ENCODE assay signal across 18 cellular contexts in the genomic region with DNA sequence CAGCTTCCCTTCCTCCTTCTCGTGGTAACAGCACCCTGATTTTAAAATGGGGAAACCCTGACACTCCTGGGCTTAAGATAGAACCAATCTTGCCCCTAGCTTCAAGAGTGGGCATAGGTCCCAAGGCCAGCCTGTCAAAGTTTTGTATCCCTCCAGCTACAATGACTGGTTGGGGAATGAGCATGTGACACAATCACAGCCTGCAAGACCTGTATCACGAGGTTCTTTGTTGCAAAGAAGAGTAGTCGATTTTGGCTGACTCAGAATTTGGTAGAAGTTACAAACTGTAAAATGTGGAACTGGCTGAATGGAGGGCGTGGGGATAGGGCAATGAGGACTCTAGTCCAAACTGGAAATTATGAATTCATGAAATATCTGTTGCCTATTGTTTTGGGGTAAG. TPM values are rescaled to one million over a fixed set of nuclear protein-coding genes. Genes with fewer than 3 reads are reported as not detected.
DNase-seq lines count a peak whose midpoint lies in the region; ATAC-seq and TF ChIP-seq lines count a peak whose summit lies in the region.
"Had no signal": no experiment of that assay in that cellular context is flagged by ENCODE, and none has a peak within 500 bp of the region (broad histone marks: within the 10 kb centered on the region; RNA-seq: fewer than 3 reads in every experiment).

No MANE protein-coding gene starts in this region.

- H3K4me3 ChIP-seq in PC-9 (no peak overlapping the region), esophagus squamous epithelium (no peak overlapping the region)
- H3K4me3 ChIP-seq: lung, MG63, psoas muscle, smooth muscle cell had no signal

- TF ChIP-seq CTCF in PC-9 (conservative IDR thresholded peaks at IDR 0.05) (no peak), esophagus squamous epithelium (IDR thresholded peaks at IDR 0.05) (peak in 1 of 6 experiments; percentile 14), nephron progenitor cell (IDR thresholded peaks at IDR 0.05) (no peak), mesothelial cell of epicardium (IDR thresholded peaks at IDR 0.05; ENCODE audit: unreplicated experiment) (no peak)

- H3K36me3 Mint-ChIP-seq in nephron progenitor cell (ENCODE audit: low read depth) (no peaks in the 10 kb centered on the region), mesothelial cell of epicardium (peaks cover 4% of the 10 kb centered on the region)
- H3K36me3 Mint-ChIP-seq: natural killer cell had no signal

- DNase-seq in HPDE6-E6E7 (ENCODE audit: extremely low spot score) = peak; percentile 13
- peak in 1 of 2 experiments; percentile 65 for DNase-seq in PC-9
- no peak for DNase-seq in esophagus squamous epithelium (lab: John Stamatoyannopoulos, UW)
- peak; percentile 41 for DNase-seq in pons (ENCODE audit: low spot score)
- DNase-seq in nephron progenitor cell = no peak
- no peak for DNase-seq in mesothelial cell of epicardium (ENCODE audit: low spot score in 2 of 2, unreplicated experiment in 2 of 2)
- no peak for DNase-seq in stimulated activated CD4-positive, alpha-beta T cell treated with anti-CD3 and anti-CD28 coated beads, Interleukin-1b, Interleukin-23, amount 100 ng/mL, for 48 hours
- DNase-seq: activated CD4-positive, CD25-positive, alpha-beta regulatory T cell treated with anti-CD3 and anti-CD28 coated beads, Interleukin-2, amount 50 U/mL, for 72 hours; BE2C; glutamatergic neuron; MG63; natural killer cell; NCI-H1694; psoas muscle had no signal

- BruUV-seq in PC-9 (replicated peaks; lab: Mats Ljungman, UMichigan) = no TSS peak

- H3K79me2 ChIP-seq in PC-9 (ENCODE audit: low read depth) = no peaks in the 10 kb centered on the region

- peak overlapping the region; percentile 9; the same call in 1 of the 2 replicates for H3K4me2 ChIP-seq in PC-9
- H3K4me2 ChIP-seq: smooth muscle cell had no signal

- H3K27me3 ChIP-seq in PC-9 (ENCODE audit: insufficient read depth, low read depth) (no peaks in the 10 kb centered on the region), esophagus squamous epithelium (no peaks in the 10 kb centered on the region)
- H3K27me3 ChIP-seq: BE2C, MG63 had no signal

- CTCF ChIA-PET in PC-9 (lab: Charles Lee) = interaction anchor here (0.6 kb wide), 2 partner anchors 23 to 90 kb away, joined by 3 to 7 read pairs; no protein-coding TSS in a partner anchor

- POLR2A ChIA-PET in PC-9 (lab: Charles Lee; ENCODE audit: unreplicated experiment) = no interaction called here

- H3K9me3 Mint-ChIP-seq in nephron progenitor cell = no peaks in the 10 kb centered on the region
- no peaks in the 10 kb centered on the region for H3K9me3 Mint-ChIP-seq in mesothelial cell of epicardium
- H3K9me3 Mint-ChIP-seq: activated T-helper 17 cell treated with anti-CD3 and anti-CD28 coated beads, Interleukin-2, amount 50 U/mL, for 72 hours; natural killer cell had no signal

- no peak overlapping the region for H3K27ac Mint-ChIP-seq in nephron progenitor cell
- H3K27ac Mint-ChIP-seq in mesothelial cell of epicardium = no peak overlapping the region
- H3K27ac Mint-ChIP-seq: activated T-helper 17 cell treated with anti-CD3 and anti-CD28 coated beads, Interleukin-2, amount 50 U/mL, for 72 hours; natural killer cell had no signal

- peaks cover 8% of the 10 kb centered on the region for H3K4me1 ChIP-seq in PC-9 (replicated peaks; ENCODE audit: insufficient read depth)
- H3K4me1 ChIP-seq in esophagus squamous epithelium = peaks cover 4 to 23% (median 5%) of the 10 kb centered on the region in 3 donors
- H3K4me1 ChIP-seq: BE2C, psoas muscle had no signal

- H3K9me3 ChIP-seq in PC-9 (ENCODE audit: insufficient read depth, low read depth) = no peaks in the 10 kb centered on the region
- H3K9me3 ChIP-seq in esophagus squamous epithelium = no peaks in the 10 kb centered on the region
- H3K9me3 ChIP-seq: BE2C, MG63, psoas muscle had no signal

- H3K4me1 Mint-ChIP-seq in nephron progenitor cell (peaks cover 23% of the 10 kb centered on the region), mesothelial cell of epicardium (no peaks in the 10 kb centered on the region)
- H3K4me1 Mint-ChIP-seq: activated T-helper 17 cell treated with anti-CD3 and anti-CD28 coated beads, Interleukin-2, amount 50 U/mL, for 72 hours; natural killer cell had no signal

- no peaks in the 10 kb centered on the region for H3K27me3 Mint-ChIP-seq in nephron progenitor cell (ENCODE audit: low read depth, poor library complexity)
- H3K27me3 Mint-ChIP-seq in mesothelial cell of epicardium (ENCODE audit: low read depth) = no peaks in the 10 kb centered on the region
- H3K27me3 Mint-ChIP-seq: activated T-helper 17 cell treated with anti-CD3 and anti-CD28 coated beads, Interleukin-2, amount 50 U/mL, for 72 hours had no signal

- WGBS in esophagus squamous epithelium, 2 donors = 38 to 52% methylated on average over 4 of the region's 4 CpGs

- H3K9me2 ChIP-seq in PC-9 (ENCODE audit: insufficient read depth) = 0 out of 2 replicates have a peak, but pooled peaks cover 3% of the 10 kb centered on the region

- no peak for TF ChIP-seq POLR2A in esophagus squamous epithelium (IDR thresholded peaks at IDR 0.05)

- no peaks in the 10 kb centered on the region for H4K20me1 ChIP-seq in PC-9 (ENCODE audit: insufficient read depth)

- 0 out of 2 replicates have a peak overlapping the region, but pooled peaks have one; percentile 28 for H2AFZ ChIP-seq in PC-9

- H3K27ac ChIP-seq in PC-9 (no peak overlapping the region), esophagus squamous epithelium (peak overlapping the region in 3 of 4 donors; percentile 8 to 46 (median 38))
- H3K27ac ChIP-seq: psoas muscle had no signal

- no peak for ATAC-seq in HG02852 (IDR thresholded peaks at IDR 0.05; ENCODE audit: unreplicated experiment)
- ATAC-seq: activated T-helper 17 cell treated with anti-CD3 and anti-CD28 coated beads, Interleukin-2, amount 50 U/mL, for 72 hours; natural killer cell; psoas muscle had no signal

- no peaks in the 10 kb centered on the region for H3F3A ChIP-seq in PC-9 (ENCODE audit: insufficient read depth, low read depth)

- intact Hi-C loops in PC-9 (cut with micrococcal nuclease; ENCODE audit: unreplicated experiment) (no loop called here), esophagus squamous epithelium (cut with DNase I) (no loop called here)

- no peaks in the 10 kb centered on the region for H3K36me3 ChIP-seq in PC-9 (ENCODE audit: low read depth)
- no peaks in the 10 kb centered on the region for H3K36me3 ChIP-seq in esophagus squamous epithelium
- H3K36me3 ChIP-seq: BE2C, MG63 had no signal

- no peak overlapping the region for H3K4me3 Mint-ChIP-seq in nephron progenitor cell
- H3K4me3 Mint-ChIP-seq in mesothelial cell of epicardium = no peak overlapping the region
- H3K4me3 Mint-ChIP-seq: activated T-helper 17 cell treated with anti-CD3 and anti-CD28 coated beads, Interleukin-2, amount 50 U/mL, for 72 hours; natural killer cell had no signal

RNA-seq across cellular contexts. Expression of a gene that starts 18.7 kb away (rescaled TPM):
- total RNA-seq in PC-9 (2021) (4.7 and 4.9 TPM in 2 replicates), esophagus squamous epithelium (10 to 100 TPM in 2 of 4 donors, 1 to 10 TPM in 2; 3.0 to 71.7 (median 38.5) TPM), mesothelial cell of epicardium (24.3 to 28.3 TPM (median 27.5 TPM) in 3 replicates)

RNA-seq across cellular contexts. Expression of a gene that starts 23.8 kb away (rescaled TPM):
- 6.3 and 7.2 TPM in 2 replicates for total RNA-seq in PC-9 (2021)
- 10 to 100 TPM; 19.7 to 82.4 (median 48.0) TPM for total RNA-seq in esophagus squamous epithelium
- total RNA-seq in mesothelial cell of epicardium = 2.1 to 3.1 TPM (median 2.6 TPM) in 3 replicates

Comparison
In these comparisons a context has a peak if more than half of its experiments do, and no peak if none do; other contexts are left out.
1. DNase-seq: peak in HPDE6-E6E7 (single experiment) and pons (single experiment); none in esophagus squamous epithelium (single experiment), nephron progenitor cell (single experiment), mesothelial cell of epicardium (0 of 2) and stimulated activated CD4-positive, alpha-beta T cell treated with anti-CD3 and anti-CD28 coated beads, Interleukin-1b, Interleukin-23, amount 100 ng/mL, for 48 hours (single experiment).